ENCODE assay signal across 8 cellular contexts in the genomic region with DNA sequence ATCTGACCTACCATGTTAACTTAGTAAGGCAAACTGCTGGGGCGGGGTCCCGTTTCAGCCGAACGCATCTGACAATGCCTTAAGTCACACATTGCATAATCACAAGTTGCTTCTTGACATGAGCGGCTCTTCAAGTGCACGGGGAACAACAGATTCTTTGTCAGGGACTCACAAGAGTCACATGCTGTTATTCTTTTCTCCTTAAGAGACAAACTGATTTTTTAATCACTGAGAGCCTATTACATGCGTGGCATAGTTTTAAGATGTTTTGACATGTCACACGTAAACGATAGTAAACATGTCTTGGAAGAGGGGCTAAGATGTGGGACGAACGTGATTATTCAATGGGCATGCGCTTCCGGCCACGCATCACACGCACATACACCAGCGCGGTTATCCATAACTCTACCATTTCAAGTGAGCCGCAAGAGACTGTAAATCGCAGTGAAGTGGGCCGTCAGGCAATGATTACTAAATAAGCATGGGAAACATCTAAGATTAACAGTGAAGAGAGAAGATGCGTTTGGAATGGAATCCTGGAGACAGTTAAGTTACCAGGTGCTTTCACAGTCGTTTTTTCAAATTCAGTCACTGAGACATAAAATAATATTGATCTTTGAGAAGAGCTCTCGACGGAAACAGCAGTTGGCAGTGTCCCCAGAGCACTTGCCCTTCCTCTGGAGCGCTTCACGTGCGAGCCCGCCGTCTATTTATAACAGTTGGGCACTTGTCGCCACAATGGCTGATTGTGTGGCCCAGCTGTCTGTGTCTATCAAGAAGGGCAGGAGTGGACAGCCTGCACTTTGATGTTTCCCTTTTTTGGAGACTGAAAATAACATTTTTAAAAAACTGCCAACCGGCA.
A peak's percentile ranks its signal among the peaks of the same experiment; 100 is the strongest.
DNase-seq lines count a peak whose midpoint lies in the region; ATAC-seq and TF ChIP-seq lines count a peak whose summit lies in the region.

No MANE protein-coding gene starts in this region.

- H3K27me3 ChIP-seq in left ventricle myocardium inferior (ENCODE audit: low read depth): no peaks in the 10 kb centered on the region

- no peaks in the 10 kb centered on the region for H3K9me3 Mint-ChIP-seq in stimulated activated effector memory CD8-positive, alpha-beta T cell treated with anti-CD3 and anti-CD28 coated beads, Interleukin-12 subunit alpha, Interleukin-12 subunit beta, amount 100 ng/mL, for 72 hours

- peak overlapping the region; percentile 55 for H3K4me3 ChIP-seq in left ventricle myocardium inferior

- H3K27ac ChIP-seq in VCaP (peak overlapping the region; percentile 14), left ventricle myocardium inferior (replicated peaks) (peak overlapping the region; percentile 94)

- no peaks in the 10 kb centered on the region for H3K36me3 Mint-ChIP-seq in stimulated activated effector memory CD8-positive, alpha-beta T cell treated with anti-CD3 and anti-CD28 coated beads, Interleukin-12 subunit alpha, Interleukin-12 subunit beta, amount 100 ng/mL, for 72 hours

- peaks cover 20% of the 10 kb centered on the region for H3K4me1 Mint-ChIP-seq in stimulated activated effector memory CD8-positive, alpha-beta T cell treated with anti-CD3 and anti-CD28 coated beads, Interleukin-12 subunit alpha, Interleukin-12 subunit beta, amount 100 ng/mL, for 72 hours

- intact Hi-C loops in left ventricle myocardium inferior (cut with micrococcal nuclease): no loop called here

- TF ChIP-seq CTCF in VCaP (conservative IDR thresholded peaks at IDR 0.05) (no peak), left ventricle myocardium inferior (IDR thresholded peaks at IDR 0.05; ENCODE audit: borderline replicate concordance) (no peak)

- H3K4me3 Mint-ChIP-seq in stimulated activated effector memory CD8-positive, alpha-beta T cell treated with anti-CD3 and anti-CD28 coated beads, Interleukin-12 subunit alpha, Interleukin-12 subunit beta, amount 100 ng/mL, for 72 hours: no peak overlapping the region

- no peaks in the 10 kb centered on the region for H3K36me3 ChIP-seq in left ventricle myocardium inferior

- peaks cover 46% of the 10 kb centered on the region for H3K4me1 ChIP-seq in left ventricle myocardium inferior

- DNase-seq in AG08396 (ENCODE audit: low spot score) (peak; percentile 40), NCI-H1436 (lab: John Stamatoyannopoulos, UW) (peak; percentile 70), left ventricle myocardium inferior (peak; percentile 75)
- DNase-seq in stimulated activated effector memory CD8-positive, alpha-beta T cell treated with anti-CD3 and anti-CD28 coated beads, Interleukin-12 subunit alpha, Interleukin-12 subunit beta, amount 100 ng/mL, for 72 hours (ENCODE audit: low spot score in 2 of 2): no peak

- peak overlapping the region; percentile 58 for H3K27ac Mint-ChIP-seq in stimulated activated effector memory CD8-positive, alpha-beta T cell treated with anti-CD3 and anti-CD28 coated beads, Interleukin-12 subunit alpha, Interleukin-12 subunit beta, amount 100 ng/mL, for 72 hours

- ATAC-seq in stimulated activated effector memory CD8-positive, alpha-beta T cell treated with anti-CD3 and anti-CD28 coated beads, Interleukin-12 subunit alpha, Interleukin-12 subunit beta, amount 100 ng/mL, for 72 hours: no peak
- ATAC-seq in GM21390 (IDR thresholded peaks at IDR 0.05; ENCODE audit: unreplicated experiment): no peak
- ATAC-seq in GM21360 (IDR thresholded peaks at IDR 0.05; ENCODE audit: unreplicated experiment): no peak
- no peak for ATAC-seq in GM21381 (IDR thresholded peaks at IDR 0.05; ENCODE audit: unreplicated experiment)

- H3K9me3 ChIP-seq in left ventricle myocardium inferior (replicated peaks): no peaks in the 10 kb centered on the region

Comparison
In these comparisons a context has a peak if more than half of its experiments do, and no peak if none do; other contexts are left out.
1. DNase-seq: peak in AG08396 (single experiment), NCI-H1436 (single experiment) and left ventricle myocardium inferior (single experiment); none in stimulated activated effector memory CD8-positive, alpha-beta T cell treated with anti-CD3 and anti-CD28 coated beads, Interleukin-12 subunit alpha, Interleukin-12 subunit beta, amount 100 ng/mL, for 72 hours (0 of 2).